11 cellular contexts compared by ENCODE assay signal in the genomic region with DNA sequence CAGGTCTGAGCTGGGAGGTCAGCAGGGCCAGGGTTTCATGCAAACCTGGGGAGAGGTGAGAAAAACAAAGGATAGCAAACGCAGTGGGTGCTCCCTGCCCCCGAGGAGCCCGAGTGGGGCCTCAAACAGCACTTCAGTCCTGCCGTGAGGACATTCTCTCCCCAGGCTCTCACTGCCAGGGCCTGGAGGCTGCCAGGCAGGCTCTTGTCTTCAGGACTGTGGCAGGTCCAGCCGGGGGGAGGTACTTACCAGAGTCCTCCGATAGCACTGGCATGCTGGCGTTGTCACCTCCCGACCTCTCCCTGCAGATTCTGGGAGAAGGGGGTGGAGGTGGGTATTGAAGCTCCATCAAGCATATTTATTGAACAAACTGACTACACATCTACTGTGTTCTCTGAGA. TPM values are rescaled to one million over a fixed set of nuclear protein-coding genes. Genes with fewer than 3 reads are reported as not detected.
DNase-seq lines count a peak whose midpoint lies in the region; ATAC-seq and TF ChIP-seq lines count a peak whose summit lies in the region.
"Had no signal": no experiment of that assay in that cellular context is flagged by ENCODE, and none has a peak within 500 bp of the region (broad histone marks: within the 10 kb centered on the region; RNA-seq: fewer than 3 reads in every experiment).

No MANE protein-coding gene starts in this region.

- intact Hi-C loops in heart left ventricle (cut with DNase I): loop anchor here in 8 of 10 donors (2.0 to 10.0 kb wide), 4 partner anchors 47 to 54 kb away; a partner anchor contains a TSS

- no peak overlapping the region for H3K27ac Mint-ChIP-seq in T-helper 1 cell treated with Interleukin-12 subunit alpha and Interleukin-12 subunit beta and Interleukin-4 antibody, amounts not matched to agents 30 μg/mL and 1 μg/mL, for 36 hours
- no peak overlapping the region for H3K27ac Mint-ChIP-seq in osteocyte (ENCODE audit: unreplicated experiment)

- peak in 1 of 2 donors; percentile 54 for TF ChIP-seq POLR2A in heart left ventricle (IDR thresholded peaks at IDR 0.05)

- no peak overlapping the region for H3K9ac ChIP-seq in SK-N-MC (ENCODE audit: insufficient read length)

- ATAC-seq in heart left ventricle (peak; percentile 74 to 86 (median 80)), GM21576 (IDR thresholded peaks at IDR 0.05; ENCODE audit: unreplicated experiment) (no peak)

- WGBS in heart left ventricle, 4 donors: 47 to 76% (median 58%) methylated on average over 8 of the region's 8 CpGs

- peak overlapping the region; percentile 93 for H3K4me3 ChIP-seq in SK-N-MC
- H3K4me3 ChIP-seq in heart left ventricle: peak overlapping the region in 11 of 12 donors; percentile 11 to 93 (median 77)
- H3K4me3 ChIP-seq in BE2C (ENCODE audit: low read depth, low read length): no peak overlapping the region

- no peaks in the 10 kb centered on the region for H3K9me3 Mint-ChIP-seq in T-helper 1 cell treated with Interleukin-12 subunit alpha and Interleukin-12 subunit beta and Interleukin-4 antibody, amounts not matched to agents 30 μg/mL and 1 μg/mL, for 36 hours
- H3K9me3 Mint-ChIP-seq in osteocyte (ENCODE audit: unreplicated experiment): no peaks in the 10 kb centered on the region

- peaks cover 0 to 62% (median 16%) of the 10 kb centered on the region in 12 donors for H3K4me1 ChIP-seq in heart left ventricle
- no peaks in the 10 kb centered on the region for H3K4me1 ChIP-seq in BE2C

- H3K27me3 Mint-ChIP-seq in T-helper 1 cell treated with Interleukin-12 subunit alpha and Interleukin-12 subunit beta and Interleukin-4 antibody, amounts not matched to agents 30 μg/mL and 1 μg/mL, for 36 hours (ENCODE audit: low read depth): peaks cover 59% of the 10 kb centered on the region
- peaks cover 1% of the 10 kb centered on the region for H3K27me3 Mint-ChIP-seq in osteocyte (ENCODE audit: unreplicated experiment)

- H3K27ac ChIP-seq in SK-N-MC: no peak overlapping the region
- peak overlapping the region; percentile 66 to 96 (median 85) for H3K27ac ChIP-seq in heart left ventricle

- peaks cover 6% of the 10 kb centered on the region for H3K4me1 Mint-ChIP-seq in T-helper 1 cell treated with Interleukin-12 subunit alpha and Interleukin-12 subunit beta and Interleukin-4 antibody, amounts not matched to agents 30 μg/mL and 1 μg/mL, for 36 hours (ENCODE audit: low read depth)
- H3K4me1 Mint-ChIP-seq in osteocyte (ENCODE audit: unreplicated experiment): peaks cover 17% of the 10 kb centered on the region

- peaks cover 22% of the 10 kb centered on the region; the same call in 1 of the 2 replicates for H3K36me3 ChIP-seq in SK-N-MC (ENCODE audit: insufficient read depth, low read length)
- H3K36me3 ChIP-seq in heart left ventricle: peaks cover 0 to 43% (median 28%) of the 10 kb centered on the region in 9 donors
- no peaks in the 10 kb centered on the region for H3K36me3 ChIP-seq in BE2C

- no peak for DNase-seq in T-helper 1 cell
- no peak for DNase-seq in SK-N-MC (ENCODE audit: low read depth, low spot score)
- peak; percentile 67 to 93 (median 83) for DNase-seq in heart left ventricle
- no peak for DNase-seq in osteocyte (ENCODE audit: extremely low spot score, unreplicated experiment)
- no peak for DNase-seq in activated CD8-positive, alpha-beta memory T cell treated with anti-CD3 and anti-CD28 coated beads, Interleukin-2, amount 50 U/mL, for 48 hours
- no peak for DNase-seq in BE2C
- DNase-seq: 8988T; EL; stimulated activated CD8-positive, alpha-beta memory T cell treated with anti-CD3 and anti-CD28 coated beads, Interleukin-4, amount 100 ng/mL, for 48 hours had no signal

- no peaks in the 10 kb centered on the region for H3K36me3 Mint-ChIP-seq in T-helper 1 cell treated with Interleukin-12 subunit alpha and Interleukin-12 subunit beta and Interleukin-4 antibody, amounts not matched to agents 30 μg/mL and 1 μg/mL, for 36 hours (ENCODE audit: low read depth)
- H3K36me3 Mint-ChIP-seq in osteocyte (ENCODE audit: unreplicated experiment): peaks cover 10% of the 10 kb centered on the region

- no peaks in the 10 kb centered on the region for H3K27me3 ChIP-seq in heart left ventricle
- peaks cover 7% of the 10 kb centered on the region for H3K27me3 ChIP-seq in BE2C

- TF ChIP-seq CTCF in heart left ventricle (IDR thresholded peaks at IDR 0.05) (no peak), osteocyte (IDR thresholded peaks at IDR 0.05) (no peak), BE2C (IDR thresholded peaks at IDR 0.05; ENCODE audit: low read depth, low read length) (no peak)

- H3K9me3 ChIP-seq in SK-N-MC (ENCODE audit: low read depth, low read length) (no peaks in the 10 kb centered on the region), heart left ventricle (no peaks in the 10 kb centered on the region), BE2C (no peaks in the 10 kb centered on the region)

- peak overlapping the region; percentile 23 for H3K4me3 Mint-ChIP-seq in T-helper 1 cell treated with Interleukin-12 subunit alpha and Interleukin-12 subunit beta and Interleukin-4 antibody, amounts not matched to agents 30 μg/mL and 1 μg/mL, for 36 hours
- peak overlapping the region; percentile 72 for H3K4me3 Mint-ChIP-seq in osteocyte (ENCODE audit: unreplicated experiment)

RNA-seq across cellular contexts. Expression of a gene that starts 1.3 kb away (rescaled TPM):
- total RNA-seq in heart left ventricle (10 to 100 TPM; 13.8 to 70.2 (median 25.3) TPM), osteocyte (5.9 and 6.1 TPM in 2 replicates)
- polyA plus RNA-seq in heart left ventricle: 10 to 100 TPM; 40.0 to 45.4 TPM
- 1.4 TPM for polyA plus RNA-seq in BE2C (2012; ENCODE audit: insufficient read depth, insufficient read length, low read depth)

RNA-seq across cellular contexts. Expression of a gene that starts 15.3 kb away (rescaled TPM):
- total RNA-seq in heart left ventricle (10 to 100 TPM in 7 of 9 donors, 1 to 10 TPM in 2; 7.3 to 85.8 (median 19.9) TPM), osteocyte (not detected in 2 replicates)
- polyA plus RNA-seq in heart left ventricle: 10 to 100 TPM; 15.5 to 37.2 TPM
- polyA plus RNA-seq in BE2C (2012; ENCODE audit: insufficient read depth, insufficient read length, low read depth): not detected

RNA-seq across cellular contexts. Expression of a gene that starts 51.4 kb away (rescaled TPM):
- total RNA-seq in heart left ventricle: under 1 TPM in 2 of 9 donors, not detected in 7; 0.05 to 0.45 TPM
- polyA plus RNA-seq in heart left ventricle: not detected
- not detected in 2 replicates for total RNA-seq in osteocyte
- polyA plus RNA-seq in BE2C (2012; ENCODE audit: insufficient read depth, insufficient read length, low read depth): 0.31 TPM

RNA-seq across cellular contexts. Expression of a gene that starts 52.9 kb away (rescaled TPM):
- total RNA-seq in heart left ventricle: 100 to 1,000 TPM; 210 to 363 (median 267) TPM
- 100 to 1,000 TPM; 208 to 312 TPM for polyA plus RNA-seq in heart left ventricle
- 36.4 and 37.0 TPM in 2 replicates for total RNA-seq in osteocyte
- polyA plus RNA-seq in BE2C (2012; ENCODE audit: insufficient read depth, insufficient read length, low read depth): 33.4 TPM

Comparison
In these comparisons a context has a peak if more than half of its experiments do, and no peak if none do; other contexts are left out.
1. DNase-seq: peak in heart left ventricle (5 of 5); none in T-helper 1 cell (0 of 5), SK-N-MC (single experiment), osteocyte (single experiment), activated CD8-positive, alpha-beta memory T cell treated with anti-CD3 and anti-CD28 coated beads, Interleukin-2, amount 50 U/mL, for 48 hours (single experiment) and BE2C (single experiment).